ENCODE assay signal across 22 cellular contexts in genomic region chr3:3101660-3102458, GRCh38. TPM values are rescaled to one million over a fixed set of nuclear protein-coding genes. Genes with fewer than 3 reads are reported as not detected.
DNase-seq lines count a peak whose midpoint lies in the region; ATAC-seq and TF ChIP-seq lines count a peak whose summit lies in the region.
"Had no signal": no experiment of that assay in that cellular context is flagged by ENCODE, and none has a peak within 500 bp of the region (broad histone marks: within the 10 kb centered on the region; RNA-seq: fewer than 3 reads in every experiment).

No MANE protein-coding gene starts in this region.

- H3K36me3 ChIP-seq in neural progenitor cell: no peaks in the 10 kb centered on the region
- H3K36me3 ChIP-seq: gastroesophageal sphincter, lower lobe of right lung, Peyer's patch, suprapubic skin had no signal

- no peak overlapping the region for H3K4me2 ChIP-seq in neural progenitor cell

- H3K79me2 ChIP-seq in neural progenitor cell (ENCODE audit: low read depth): no peaks in the 10 kb centered on the region

- H3K9me3 ChIP-seq in neural progenitor cell (ENCODE audit: low read depth): no peaks in the 10 kb centered on the region
- H3K9me3 ChIP-seq: gastroesophageal sphincter, lower lobe of right lung, Peyer's patch, suprapubic skin had no signal

- ATAC-seq in GM19351 (IDR thresholded peaks at IDR 0.05; ENCODE audit: unreplicated experiment) (peak; percentile 66), HG02588 (IDR thresholded peaks at IDR 0.05; ENCODE audit: unreplicated experiment) (peak; percentile 49), HG03175 (IDR thresholded peaks at IDR 0.05; ENCODE audit: unreplicated experiment) (peak; percentile 42)
- ATAC-seq: gastroesophageal sphincter, lower lobe of right lung had no signal

- H3K36me3 Mint-ChIP-seq in osteocyte (ENCODE audit: unreplicated experiment) (no peaks in the 10 kb centered on the region), neural progenitor cell (no peaks in the 10 kb centered on the region)
- H3K36me3 Mint-ChIP-seq: naive B cell had no signal

- H3K27me3 Mint-ChIP-seq in osteocyte (ENCODE audit: unreplicated experiment) (peaks cover 9% of the 10 kb centered on the region), neural progenitor cell (ENCODE audit: insufficient read depth, low read depth) (peaks cover 3% of the 10 kb centered on the region)

- no peaks in the 10 kb centered on the region for H3K4me1 ChIP-seq in neural progenitor cell
- H3K4me1 ChIP-seq: gastroesophageal sphincter, lower lobe of right lung, Peyer's patch, suprapubic skin had no signal

- no peak overlapping the region for H3K4me3 ChIP-seq in GM12865 (ENCODE audit: low read depth, low read length)
- H3K4me3 ChIP-seq in neural progenitor cell: no peak overlapping the region
- H3K4me3 ChIP-seq: gastroesophageal sphincter, lower lobe of right lung, Peyer's patch, suprapubic skin had no signal

- DNase-seq in GM12865 (ENCODE audit: low read depth) (peak; percentile 38), SIG-M5 (lab: John Stamatoyannopoulos, UW) (no peak), osteocyte (ENCODE audit: extremely low spot score, unreplicated experiment) (no peak), neural progenitor cell (ENCODE audit: low spot score) (no peak), NK-92 (lab: John Stamatoyannopoulos, UW; ENCODE audit: unreplicated experiment) (no peak)
- DNase-seq: 8988T; activated effector memory CD4-positive, alpha-beta T cell treated with Interleukin-2 at 50 U/mL for 16 hours; C1 segment of cervical spinal cord; lower lobe of right lung; naive B cell; NCI-H187; NCI-H524 treated with DMSO at 0.1 percent for 48 hours; Peyer's patch; retina had no signal

- H3K4me3 Mint-ChIP-seq in osteocyte (ENCODE audit: unreplicated experiment) (no peak overlapping the region), neural progenitor cell (no peak overlapping the region)
- H3K4me3 Mint-ChIP-seq: naive B cell had no signal

- no peak overlapping the region for H3K27ac ChIP-seq in neural progenitor cell
- H3K27ac ChIP-seq: gastroesophageal sphincter, lower lobe of right lung, Peyer's patch, suprapubic skin, VCaP had no signal

- no peaks in the 10 kb centered on the region for H3K4me1 Mint-ChIP-seq in osteocyte (ENCODE audit: unreplicated experiment)
- peaks cover 4% of the 10 kb centered on the region for H3K4me1 Mint-ChIP-seq in neural progenitor cell

- H3K9ac ChIP-seq in neural progenitor cell: no peak overlapping the region

- no peaks in the 10 kb centered on the region for H3K9me3 Mint-ChIP-seq in osteocyte (ENCODE audit: unreplicated experiment)
- H3K9me3 Mint-ChIP-seq in neural progenitor cell: no peaks in the 10 kb centered on the region
- H3K9me3 Mint-ChIP-seq: naive B cell had no signal

- no peaks in the 10 kb centered on the region for H4K20me1 ChIP-seq in neural progenitor cell (ENCODE audit: low read depth)

- H3K27ac Mint-ChIP-seq in osteocyte (ENCODE audit: unreplicated experiment) (no peak overlapping the region), neural progenitor cell (no peak overlapping the region)

- TF ChIP-seq CTCF in GM12865 (IDR thresholded peaks at IDR 0.05; ENCODE audit: insufficient read depth, low read depth, low read length, missing control alignments) (no peak), osteocyte (IDR thresholded peaks at IDR 0.05) (no peak), neural progenitor cell (IDR thresholded peaks at IDR 0.05) (no peak)

- no peak overlapping the region for H2AFZ ChIP-seq in neural progenitor cell (replicated peaks)

- no peaks in the 10 kb centered on the region for H3F3A ChIP-seq in neural progenitor cell (ENCODE audit: low read depth)

- no peaks in the 10 kb centered on the region for H3K27me3 ChIP-seq in neural progenitor cell
- H3K27me3 ChIP-seq: Peyer's patch, suprapubic skin had no signal

RNA-seq across cellular contexts. Expression of gene IL5RA, which starts 8.3 kb away (rescaled TPM):
- total RNA-seq in osteocyte: not detected in 2 replicates
- total RNA-seq in neural progenitor cell (ENCODE audit: low replicate concordance): not detected in 2 replicates
- total RNA-seq: chondrocyte, M059J had no signal

RNA-seq across cellular contexts. Expression of gene TRNT1, which starts 24.9 kb away (rescaled TPM):
- total RNA-seq in osteocyte (28.1 and 38.4 TPM in 2 replicates), neural progenitor cell (ENCODE audit: low replicate concordance) (26.5 and 38.8 TPM in 2 replicates)
